In genomic region chr5:76332620-76333170, GRCh38 we compare ENCODE assay signal across 24 cellular contexts.
DNase-seq lines count a peak whose midpoint lies in the region; ATAC-seq and TF ChIP-seq lines count a peak whose summit lies in the region.
"Had no signal": no experiment of that assay in that cellular context is flagged by ENCODE, and none has a peak within 500 bp of the region (broad histone marks: within the 10 kb centered on the region; RNA-seq: fewer than 3 reads in every experiment).

No MANE protein-coding gene starts in this region.

- H3K4ac ChIP-seq in trophoblast cell (ENCODE audit: low read depth, low read length), result no peak overlapping the region

- H3K9ac ChIP-seq in trophoblast cell (ENCODE audit: low read length), result no peak overlapping the region

- no peaks in the 10 kb centered on the region for H3K27me3 Mint-ChIP-seq in activated CD4-positive, alpha-beta T cell treated with anti-CD3 and anti-CD28 coated beads, Interleukin-2, amount 10 ng/mL, durations not matched to agents 7 days and 5 days
- no peaks in the 10 kb centered on the region for H3K27me3 Mint-ChIP-seq in Caco-2 (ENCODE audit: insufficient read depth, unreplicated experiment)
- no peaks in the 10 kb centered on the region for H3K27me3 Mint-ChIP-seq in activated T-helper 1 cell treated with anti-CD3 and anti-CD28 coated beads, Interleukin-12 subunit alpha, Interleukin-12 subunit beta, Interleukin-2, Interleukin-4 antibody, amounts not matched to agents 30 ng/mL and 10 ng/mL and 1 ng/mL, durations not matched to agents 14 hours and 24 hours and 36 hours (ENCODE audit: insufficient read depth)
- H3K27me3 Mint-ChIP-seq in naive thymus-derived CD4-positive, alpha-beta T cell, result no peaks in the 10 kb centered on the region

- H3K36me3 ChIP-seq in Caco-2 (ENCODE audit: control insufficient read depth, insufficient read depth, low read length), result no peaks in the 10 kb centered on the region; the same call in 1 of the 2 replicates
- H3K36me3 ChIP-seq in naive thymus-derived CD4-positive, alpha-beta T cell (ENCODE audit: control insufficient read depth in 2 of 3, insufficient read depth in 3 of 3, low read length in 3 of 3), result no peaks in the 10 kb centered on the region
- no peaks in the 10 kb centered on the region for H3K36me3 ChIP-seq in trophoblast cell (ENCODE audit: control insufficient read depth in 1 of 2, insufficient read depth in 2 of 2, low read length in 2 of 2)
- H3K36me3 ChIP-seq: BE2C, ovary had no signal

- H3K4me1 ChIP-seq in Caco-2, result peaks cover 77% of the 10 kb centered on the region
- peaks cover 14 to 47% of the 10 kb centered on the region in 2 donors for H3K4me1 ChIP-seq in naive thymus-derived CD4-positive, alpha-beta T cell (ENCODE audit: control insufficient read depth in 2 of 2, insufficient read depth in 2 of 2, low read length in 2 of 2)
- peaks cover 0 to under 1% of the 10 kb centered on the region in 2 experiments for H3K4me1 ChIP-seq in trophoblast cell (ENCODE audit: control insufficient read depth in 1 of 2, insufficient read depth in 2 of 2, low read length in 2 of 2)
- H3K4me1 ChIP-seq: BE2C had no signal

- WGBS in trophoblast cell (ENCODE audit: extremely low coverage, insufficient coverage, insufficient read length), result no CpG with 5 or more reads among the region's 2 CpGs

- POLR2A ChIA-PET in activated CD4-positive, alpha-beta T cell treated with anti-CD3 and anti-CD28 coated beads, Interleukin-2, amount 10 ng/mL, durations not matched to agents 7 days and 5 days (lab: Charles Lee), result no interaction called here
- POLR2A ChIA-PET in Caco-2 (lab: Charles Lee), result no interaction called here
- POLR2A ChIA-PET in naive thymus-derived CD4-positive, alpha-beta T cell (lab: Charles Lee), result interaction anchor here (1.1 to 1.3 kb wide), 2 partner anchors 10 to 214 kb away, joined by 4 to 5 read pairs; no protein-coding TSS in a partner anchor

- peak overlapping the region; percentile 90 for H3K27ac Mint-ChIP-seq in activated CD4-positive, alpha-beta T cell treated with anti-CD3 and anti-CD28 coated beads, Interleukin-2, amount 10 ng/mL, durations not matched to agents 7 days and 5 days
- H3K27ac Mint-ChIP-seq in Caco-2 (ENCODE audit: unreplicated experiment), result peak overlapping the region; percentile 69
- H3K27ac Mint-ChIP-seq in activated T-helper 1 cell treated with anti-CD3 and anti-CD28 coated beads, Interleukin-12 subunit alpha, Interleukin-12 subunit beta, Interleukin-2, Interleukin-4 antibody, amounts not matched to agents 30 ng/mL and 10 ng/mL and 1 ng/mL, durations not matched to agents 14 hours and 24 hours and 36 hours, result peak overlapping the region; percentile 45
- peak overlapping the region in 5 of 9 donors; percentile 0 to 83 (median 41) for H3K27ac Mint-ChIP-seq in naive thymus-derived CD4-positive, alpha-beta T cell
- H3K27ac Mint-ChIP-seq: GM23338 had no signal

- H3K14ac ChIP-seq in trophoblast cell (ENCODE audit: low read length), result no peak overlapping the region

- DNase-seq in activated CD4-positive, alpha-beta T cell treated with anti-CD3 and anti-CD28 coated beads, Interleukin-2, amount 10 ng/mL, durations not matched to agents 7 days and 5 days, result no peak
- DNase-seq in activated CD4-positive, alpha-beta T cell treated with anti-CD3 and anti-CD28 coated beads for 4 hours, result no peak
- peak; percentile 68 to 81 for DNase-seq in Caco-2
- DNase-seq in activated T-helper 1 cell treated with anti-CD3 and anti-CD28 coated beads, Interleukin-12 subunit alpha, Interleukin-12 subunit beta, Interleukin-2, Interleukin-4 antibody, amounts not matched to agents 30 ng/mL and 10 ng/mL and 1 ng/mL, durations not matched to agents 14 hours and 24 hours and 36 hours (ENCODE audit: low spot score), result no peak
- no peak for DNase-seq in naive thymus-derived CD4-positive, alpha-beta T cell
- DNase-seq in activated gamma-delta T cell (lab: John Stamatoyannopoulos, UW), result no peak
- DNase-seq in NOMO-1 treated with dmso at 0.1 percent for 144 hours (lab: John Stamatoyannopoulos, UW; ENCODE audit: unreplicated experiment), result no peak
- no peak for DNase-seq in trophoblast cell
- DNase-seq: activated CD8-positive, alpha-beta T cell treated with anti-CD3 and anti-CD28 coated beads, Interleukin-2, amount 10 ng/mL, durations not matched to agents 7 days and 5 days; activated effector memory CD4-positive, alpha-beta T cell treated with Interleukin-2 at 50 U/mL for 16 hours; amniotic stem cell; BE2C; Kasumi-1; natural killer cell; NCI-H1048; NCI-H187 treated with DMSO at 0.1 percent for 48 hours; NCI-H2227 treated with DMSO at 0.1 percent for 48 hours; NCI-H748 treated with DMSO at 0.1 percent for 48 hours; ovary; right cardiac atrium; SW 1271 had no signal

- H3K9me3 ChIP-seq in Caco-2 (no peaks in the 10 kb centered on the region), trophoblast cell (ENCODE audit: insufficient read depth, low read depth, low read length) (no peaks in the 10 kb centered on the region)
- H3K9me3 ChIP-seq in naive thymus-derived CD4-positive, alpha-beta T cell (ENCODE audit: control insufficient read depth in 2 of 3, low read length in 3 of 3), result no peaks in the 10 kb centered on the region
- H3K9me3 ChIP-seq: BE2C, ovary had no signal

- no peak overlapping the region for H4K12ac ChIP-seq in trophoblast cell (ENCODE audit: low read depth, low read length)

- H3K79me2 ChIP-seq in trophoblast cell (ENCODE audit: control insufficient read depth, insufficient read depth, low read length, poor library complexity), result no peaks in the 10 kb centered on the region

- peaks cover 11% of the 10 kb centered on the region for H3K36me3 Mint-ChIP-seq in activated CD4-positive, alpha-beta T cell treated with anti-CD3 and anti-CD28 coated beads, Interleukin-2, amount 10 ng/mL, durations not matched to agents 7 days and 5 days (ENCODE audit: low read depth)
- no peaks in the 10 kb centered on the region for H3K36me3 Mint-ChIP-seq in Caco-2 (ENCODE audit: insufficient read depth, unreplicated experiment)
- peaks cover 5% of the 10 kb centered on the region for H3K36me3 Mint-ChIP-seq in activated T-helper 1 cell treated with anti-CD3 and anti-CD28 coated beads, Interleukin-12 subunit alpha, Interleukin-12 subunit beta, Interleukin-2, Interleukin-4 antibody, amounts not matched to agents 30 ng/mL and 10 ng/mL and 1 ng/mL, durations not matched to agents 14 hours and 24 hours and 36 hours (ENCODE audit: low read depth)
- H3K36me3 Mint-ChIP-seq in naive thymus-derived CD4-positive, alpha-beta T cell, result peaks cover 0 to 6% (median 0%) of the 10 kb centered on the region in 5 donors
- H3K36me3 Mint-ChIP-seq: natural killer cell had no signal

- ATAC-seq in naive thymus-derived CD4-positive, alpha-beta T cell, result no peak
- ATAC-seq: activated CD8-positive, alpha-beta T cell treated with anti-CD3 and anti-CD28 coated beads, Interleukin-2, amount 10 ng/mL, durations not matched to agents 7 days and 5 days; GM23338; right cardiac atrium; Right ventricle myocardium inferior had no signal

- H2BK12ac ChIP-seq in trophoblast cell (ENCODE audit: low read length), result no peak overlapping the region

- no peak overlapping the region for H3K23ac ChIP-seq in trophoblast cell (ENCODE audit: low read length)

- H3K4me3 Mint-ChIP-seq in activated CD4-positive, alpha-beta T cell treated with anti-CD3 and anti-CD28 coated beads, Interleukin-2, amount 10 ng/mL, durations not matched to agents 7 days and 5 days, result no peak overlapping the region
- peak overlapping the region; percentile 56 for H3K4me3 Mint-ChIP-seq in Caco-2 (ENCODE audit: unreplicated experiment)
- H3K4me3 Mint-ChIP-seq in activated T-helper 1 cell treated with anti-CD3 and anti-CD28 coated beads, Interleukin-12 subunit alpha, Interleukin-12 subunit beta, Interleukin-2, Interleukin-4 antibody, amounts not matched to agents 30 ng/mL and 10 ng/mL and 1 ng/mL, durations not matched to agents 14 hours and 24 hours and 36 hours, result no peak overlapping the region
- peak overlapping the region in 1 of 10 donors; percentile 4 for H3K4me3 Mint-ChIP-seq in naive thymus-derived CD4-positive, alpha-beta T cell
- H3K4me3 Mint-ChIP-seq: activated CD8-positive, alpha-beta T cell treated with anti-CD3 and anti-CD28 coated beads, Interleukin-2, amount 10 ng/mL, durations not matched to agents 7 days and 5 days; GM23338; natural killer cell had no signal

- H3K18ac ChIP-seq in trophoblast cell (ENCODE audit: low read length), result no peak overlapping the region

- no peak overlapping the region for H4K91ac ChIP-seq in trophoblast cell (ENCODE audit: low read depth, low read length)

- peaks cover 68% of the 10 kb centered on the region for H3K4me1 Mint-ChIP-seq in activated CD4-positive, alpha-beta T cell treated with anti-CD3 and anti-CD28 coated beads, Interleukin-2, amount 10 ng/mL, durations not matched to agents 7 days and 5 days
- H3K4me1 Mint-ChIP-seq in Caco-2 (ENCODE audit: low read depth, unreplicated experiment), result peaks cover 65% of the 10 kb centered on the region
- H3K4me1 Mint-ChIP-seq in activated T-helper 1 cell treated with anti-CD3 and anti-CD28 coated beads, Interleukin-12 subunit alpha, Interleukin-12 subunit beta, Interleukin-2, Interleukin-4 antibody, amounts not matched to agents 30 ng/mL and 10 ng/mL and 1 ng/mL, durations not matched to agents 14 hours and 24 hours and 36 hours (ENCODE audit: low read depth), result peaks cover 65% of the 10 kb centered on the region
- H3K4me1 Mint-ChIP-seq in naive thymus-derived CD4-positive, alpha-beta T cell, result peaks cover 28 to 61% (median 55%) of the 10 kb centered on the region in 7 donors

- H4K8ac ChIP-seq in trophoblast cell (ENCODE audit: low read depth, low read length), result no peak overlapping the region

- peaks cover 5% of the 10 kb centered on the region for H3K9me3 Mint-ChIP-seq in activated CD4-positive, alpha-beta T cell treated with anti-CD3 and anti-CD28 coated beads, Interleukin-2, amount 10 ng/mL, durations not matched to agents 7 days and 5 days
- peaks cover 11% of the 10 kb centered on the region for H3K9me3 Mint-ChIP-seq in Caco-2 (ENCODE audit: unreplicated experiment)
- no peaks in the 10 kb centered on the region for H3K9me3 Mint-ChIP-seq in activated T-helper 1 cell treated with anti-CD3 and anti-CD28 coated beads, Interleukin-12 subunit alpha, Interleukin-12 subunit beta, Interleukin-2, Interleukin-4 antibody, amounts not matched to agents 30 ng/mL and 10 ng/mL and 1 ng/mL, durations not matched to agents 14 hours and 24 hours and 36 hours
- H3K9me3 Mint-ChIP-seq in naive thymus-derived CD4-positive, alpha-beta T cell, result no peaks in the 10 kb centered on the region
- H3K9me3 Mint-ChIP-seq: natural killer cell had no signal

- no peak for TF ChIP-seq CTCF in Caco-2 (IDR thresholded peaks at IDR 0.05; ENCODE audit: insufficient read depth in 1 of 2, low read depth in 1 of 2, low read length in 1 of 2, severe bottlenecking in 1 of 2, unreplicated experiment in 1 of 2)

- no peak overlapping the region for H2BK120ac ChIP-seq in trophoblast cell (ENCODE audit: insufficient read depth, low read length, poor library complexity)

- H2AFZ ChIP-seq in trophoblast cell (ENCODE audit: insufficient read depth, low read length, poor library complexity), result no peak overlapping the region

- intact Hi-C loops in Caco-2 (cut with micrococcal nuclease; ENCODE audit: unreplicated experiment), result loop anchor here (1.0 kb wide), 1 partner anchor 70 kb away; no protein-coding TSS in a partner anchor
- intact Hi-C loops in activated T-helper 1 cell treated with anti-CD3 and anti-CD28 coated beads, Interleukin-12 subunit alpha, Interleukin-12 subunit beta, Interleukin-2, Interleukin-4 antibody, amounts not matched to agents 30 ng/mL and 10 ng/mL and 1 ng/mL, durations not matched to agents 14 hours and 24 hours and 36 hours (cut with micrococcal nuclease), result loop anchor here (2.0 kb wide), 1 partner anchor 70 kb away; the partner anchor contains the start of gene IQGAP2
- intact Hi-C loops in naive thymus-derived CD4-positive, alpha-beta T cell (cut with micrococcal nuclease), result loop anchor here (10.0 kb wide), 1 partner anchor 442 kb away; no protein-coding TSS in a partner anchor

- no peak overlapping the region for H3K27ac ChIP-seq in naive thymus-derived CD4-positive, alpha-beta T cell (ENCODE audit: low read depth, low read length)
- H3K27ac ChIP-seq in trophoblast cell (ENCODE audit: low read depth, low read length), result no peak overlapping the region
- H3K27ac ChIP-seq: coronary artery, ovary had no signal

- no peak overlapping the region for H3K4me3 ChIP-seq in Caco-2 (ENCODE audit: low read depth, low read length)
- H3K4me3 ChIP-seq in naive thymus-derived CD4-positive, alpha-beta T cell (ENCODE audit: low read length), result no peak overlapping the region
- H3K4me3 ChIP-seq in trophoblast cell (ENCODE audit: low read depth, low read length), result no peak overlapping the region
- H3K4me3 ChIP-seq: coronary artery, GM23338, ovary had no signal

- H2AK5ac ChIP-seq in trophoblast cell (ENCODE audit: low read length), result no peak overlapping the region

- no peaks in the 10 kb centered on the region for H3K79me1 ChIP-seq in trophoblast cell (ENCODE audit: low read length)

- CTCF ChIA-PET in activated CD4-positive, alpha-beta T cell treated with anti-CD3 and anti-CD28 coated beads, Interleukin-2, amount 10 ng/mL, durations not matched to agents 7 days and 5 days (lab: Charles Lee), result interaction anchor here (0.8 to 2.5 kb wide), 5 partner anchors 11 to 72 kb away, joined by 3 to 5 read pairs (median 4); partner anchors contain the start of gene IQGAP2
- CTCF ChIA-PET in Caco-2 (lab: Charles Lee), result interaction anchor here (0.6 to 1.5 kb wide), 3 partner anchors 19 to 212 kb away, joined by 3 to 5 read pairs (median 4); no protein-coding TSS in a partner anchor
- CTCF ChIA-PET in naive thymus-derived CD4-positive, alpha-beta T cell (lab: Charles Lee), result interaction anchor here (0.7 to 2.5 kb wide), 3 partner anchors 70 to 212 kb away, joined by 3 to 11 read pairs (median 4); partner anchors contain the start of gene IQGAP2

- no peak overlapping the region for H2BK5ac ChIP-seq in trophoblast cell (ENCODE audit: low read depth, low read length, poor library complexity)

- no peak overlapping the region for H3K4me2 ChIP-seq in trophoblast cell (ENCODE audit: low read length)
- H3K4me2 ChIP-seq: GM23338 had no signal

- H3K27me3 ChIP-seq in Caco-2 (replicated peaks; ENCODE audit: control insufficient read depth, insufficient read depth, low read length) (no peaks in the 10 kb centered on the region; the same call in 1 of the 2 replicates), trophoblast cell (ENCODE audit: insufficient read depth, low read length) (no peaks in the 10 kb centered on the region)
- H3K27me3 ChIP-seq in naive thymus-derived CD4-positive, alpha-beta T cell (ENCODE audit: control insufficient read depth in 2 of 2, insufficient read depth in 2 of 2, low read length in 2 of 2), result no peaks in the 10 kb centered on the region
- H3K27me3 ChIP-seq: BE2C, ovary had no signal

- no TSS peak for BruUV-seq in Caco-2 (replicated peaks; lab: Mats Ljungman, UMichigan)

Comparison
In these comparisons a context has a peak if more than half of its experiments do, and no peak if none do; other contexts are left out.
1. DNase-seq: peak in Caco-2 (2 of 2); none in activated CD4-positive, alpha-beta T cell treated with anti-CD3 and anti-CD28 coated beads, Interleukin-2, amount 10 ng/mL, durations not matched to agents 7 days and 5 days (single experiment), activated CD4-positive, alpha-beta T cell treated with anti-CD3 and anti-CD28 coated beads for 4 hours (0 of 2), activated T-helper 1 cell treated with anti-CD3 and anti-CD28 coated beads, Interleukin-12 subunit alpha, Interleukin-12 subunit beta, Interleukin-2, Interleukin-4 antibody, amounts not matched to agents 30 ng/mL and 10 ng/mL and 1 ng/mL, durations not matched to agents 14 hours and 24 hours and 36 hours (single experiment), naive thymus-derived CD4-positive, alpha-beta T cell (0 of 9), activated gamma-delta T cell (single experiment), NOMO-1 treated with dmso at 0.1 percent for 144 hours (single experiment) and trophoblast cell (0 of 2).
2. Peak in every context shown above with its lines, with median percentiles within 50 percentile points of each other: H3K27ac Mint-ChIP-seq.